12 cellular contexts compared by ENCODE assay signal in the genomic region with DNA sequence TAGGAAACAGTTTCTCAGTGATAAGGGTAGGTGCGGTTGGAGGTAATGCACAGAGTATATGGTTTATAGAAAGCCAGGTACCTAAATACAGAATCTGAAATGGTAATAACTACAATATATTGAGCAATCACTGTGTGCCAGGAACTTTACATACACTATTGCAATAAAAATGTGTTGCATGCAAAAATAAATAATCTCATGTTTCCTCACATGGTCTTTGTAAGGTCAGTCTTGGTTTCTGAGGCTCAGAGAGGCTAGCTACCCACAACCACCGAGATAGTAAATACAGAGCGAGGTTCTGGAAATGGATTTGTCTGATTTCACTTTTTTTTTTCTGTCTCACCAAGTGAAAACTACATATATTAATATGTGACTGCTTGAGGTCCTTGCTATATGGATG.
DNase-seq lines count a peak whose midpoint lies in the region; TF ChIP-seq lines count a peak whose summit lies in the region.
"Had no signal": no experiment of that assay in that cellular context is flagged by ENCODE, and none has a peak within 500 bp of the region (broad histone marks: within the 10 kb centered on the region; RNA-seq: fewer than 3 reads in every experiment).

No MANE protein-coding gene starts in this region.

- TF ChIP-seq CTCF in GM12865 (IDR thresholded peaks at IDR 0.05; ENCODE audit: insufficient read depth, low read depth, low read length, missing control alignments) = no peak

- H3K4me1 Mint-ChIP-seq in activated naive CD8-positive, alpha-beta T cell (ENCODE audit: low read depth) = peaks cover 41% of the 10 kb centered on the region
- peaks cover 29% of the 10 kb centered on the region for H3K4me1 Mint-ChIP-seq in activated naive CD8-positive, alpha-beta T cell treated with anti-CD3 and anti-CD28 coated beads for 36 hours
- H3K4me1 Mint-ChIP-seq: CD14-positive monocyte, IgD-negative memory B cell had no signal

- peak overlapping the region; percentile 1 for H3K27ac Mint-ChIP-seq in activated naive CD8-positive, alpha-beta T cell
- H3K27ac Mint-ChIP-seq in activated naive CD8-positive, alpha-beta T cell treated with anti-CD3 and anti-CD28 coated beads for 36 hours = no peak overlapping the region

- peaks cover 4% of the 10 kb centered on the region; the same call in 1 of the 2 replicates for H3K27me3 ChIP-seq in MG63

- H3K9me3 Mint-ChIP-seq in activated naive CD8-positive, alpha-beta T cell (ENCODE audit: low read depth) = peaks cover 6% of the 10 kb centered on the region
- H3K9me3 Mint-ChIP-seq in activated naive CD8-positive, alpha-beta T cell treated with anti-CD3 and anti-CD28 coated beads for 36 hours = no peaks in the 10 kb centered on the region
- H3K9me3 Mint-ChIP-seq: IgD-negative memory B cell had no signal

- H3K36me3 ChIP-seq in MG63 = no peaks in the 10 kb centered on the region
- H3K36me3 ChIP-seq: HAP-1 had no signal

- H3K36me3 Mint-ChIP-seq in activated naive CD8-positive, alpha-beta T cell = peaks cover 28% of the 10 kb centered on the region
- peaks cover 47% of the 10 kb centered on the region for H3K36me3 Mint-ChIP-seq in activated naive CD8-positive, alpha-beta T cell treated with anti-CD3 and anti-CD28 coated beads for 36 hours
- H3K36me3 Mint-ChIP-seq: CD14-positive monocyte, IgD-negative memory B cell had no signal

- DNase-seq in activated naive CD8-positive, alpha-beta T cell treated with anti-CD3 and anti-CD28 coated beads for 36 hours = no peak
- DNase-seq in GM12865 (ENCODE audit: low read depth) = peak; percentile 9
- peak; percentile 31 for DNase-seq in amniotic epithelial cell (ENCODE audit: low read depth)
- peak; percentile 45 for DNase-seq in iris pigment epithelial cell (ENCODE audit: low read depth)
- no peak for DNase-seq in MG63
- no peak for DNase-seq in cerebellar nuclear complex (lab: John Stamatoyannopoulos, UW)
- DNase-seq: DMS53, GF-D8 had no signal

- H3K4me3 ChIP-seq in GM12865 (ENCODE audit: low read depth, low read length) (no peak overlapping the region), MG63 (no peak overlapping the region)
- H3K4me3 ChIP-seq: HAP-1 had no signal

- H3K27me3 Mint-ChIP-seq in activated naive CD8-positive, alpha-beta T cell = no peaks in the 10 kb centered on the region
- no peaks in the 10 kb centered on the region for H3K27me3 Mint-ChIP-seq in activated naive CD8-positive, alpha-beta T cell treated with anti-CD3 and anti-CD28 coated beads for 36 hours
- H3K27me3 Mint-ChIP-seq: IgD-negative memory B cell had no signal

- H3K4me3 Mint-ChIP-seq in activated naive CD8-positive, alpha-beta T cell = no peak overlapping the region
- H3K4me3 Mint-ChIP-seq in activated naive CD8-positive, alpha-beta T cell treated with anti-CD3 and anti-CD28 coated beads for 36 hours = no peak overlapping the region
- H3K4me3 Mint-ChIP-seq: CD14-positive monocyte, IgD-negative memory B cell had no signal

- H3K9me3 ChIP-seq in MG63 = no peaks in the 10 kb centered on the region
- H3K9me3 ChIP-seq: HAP-1 had no signal

Comparison
In these comparisons a context has a peak if more than half of its experiments do, and no peak if none do; other contexts are left out.
1. DNase-seq: peak in GM12865 (single experiment), amniotic epithelial cell (single experiment) and iris pigment epithelial cell (single experiment); none in activated naive CD8-positive, alpha-beta T cell treated with anti-CD3 and anti-CD28 coated beads for 36 hours (single experiment), MG63 (single experiment) and cerebellar nuclear complex (0 of 2).